8 cellular contexts compared by ENCODE assay signal in the genomic region with DNA sequence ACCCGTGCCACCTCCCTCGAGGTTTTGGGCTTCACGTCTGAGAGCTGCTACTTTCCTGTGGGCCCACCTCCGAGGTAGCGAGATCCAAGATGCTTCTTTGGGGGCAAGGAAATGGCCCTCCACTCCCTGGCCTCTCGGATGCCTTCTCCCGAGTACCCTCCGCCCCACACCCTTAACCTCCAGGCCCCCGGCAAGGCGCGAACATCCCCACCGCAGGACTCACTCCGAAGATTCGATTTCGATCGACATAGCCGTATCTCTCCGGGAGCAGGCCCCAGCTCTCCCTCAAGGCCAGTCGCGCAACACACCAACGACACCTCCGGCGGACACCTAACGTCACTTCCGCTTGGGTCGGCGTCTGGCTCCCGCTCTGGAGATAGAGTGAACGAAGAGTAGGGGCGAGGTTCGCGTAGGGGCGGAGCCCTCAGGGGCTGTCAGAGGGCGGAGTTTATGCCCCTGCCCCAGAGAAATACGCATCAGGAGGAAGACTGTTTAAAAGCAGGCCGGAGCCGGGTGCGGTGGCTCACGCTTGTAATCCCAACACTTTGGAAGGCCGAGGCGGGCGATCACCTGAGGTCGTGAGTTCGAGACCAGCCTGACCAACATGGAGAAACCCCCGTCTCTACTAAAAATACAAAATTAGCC.
DNase-seq lines count a peak whose midpoint lies in the region; ATAC-seq and TF ChIP-seq lines count a peak whose summit lies in the region.

A gene (minus strand): TSS at position 315 of the 645 bp plus-strand sequence. CDS start 66 bp downstream, at position 249.

- in situ Hi-C loops in HAP-1 (cut with MboI; ENCODE audit: low sequenced_read_pairs) = no loop called here

- peaks cover 40% of the 10 kb centered on the region for H3K79me2 ChIP-seq in MM.1S (ENCODE audit: low read length)

- H3K4me3 Mint-ChIP-seq in nephron progenitor cell = peak within 1 kb of the TSS; percentile 100
- peak within 1 kb of the TSS; percentile 93 to 98 for H3K4me3 Mint-ChIP-seq in stimulated activated naive CD8-positive, alpha-beta T cell treated with anti-CD3 and anti-CD28 coated beads, Interleukin-15, amount 100 ng/mL, for 72 hours

- peak within 1 kb of the TSS; percentile 100 for H3K27ac Mint-ChIP-seq in nephron progenitor cell
- peak within 1 kb of the TSS; percentile 98 to 99 for H3K27ac Mint-ChIP-seq in stimulated activated naive CD8-positive, alpha-beta T cell treated with anti-CD3 and anti-CD28 coated beads, Interleukin-15, amount 100 ng/mL, for 72 hours

- no peaks in the 10 kb centered on the region for H3K9me2 ChIP-seq in MM.1S (replicated peaks; ENCODE audit: insufficient read depth, low read length)

- H3K27me3 ChIP-seq in HAP-1 (ENCODE audit: low read depth) = no peaks in the 10 kb centered on the region
- no peaks in the 10 kb centered on the region for H3K27me3 ChIP-seq in MM.1S (replicated peaks; ENCODE audit: insufficient read depth, low read length)

- no peaks in the 10 kb centered on the region for H3K27me3 Mint-ChIP-seq in nephron progenitor cell (ENCODE audit: low read depth, poor library complexity)
- H3K27me3 Mint-ChIP-seq in stimulated activated naive CD8-positive, alpha-beta T cell treated with anti-CD3 and anti-CD28 coated beads, Interleukin-15, amount 100 ng/mL, for 72 hours = no peaks in the 10 kb centered on the region

- H3K36me3 Mint-ChIP-seq in nephron progenitor cell (ENCODE audit: low read depth) = peaks cover 20% of the 10 kb centered on the region

- peaks cover 8% of the 10 kb centered on the region for H3K36me3 ChIP-seq in ES-I3 (ENCODE audit: insufficient read depth, low read length)
- peaks cover 23% of the 10 kb centered on the region for H3K36me3 ChIP-seq in HAP-1 (replicated peaks)
- H3K36me3 ChIP-seq in MM.1S (replicated peaks; ENCODE audit: insufficient read depth, low read length) = peaks cover 7% of the 10 kb centered on the region; the same call in 1 of the 2 replicates

- peak within 1 kb of the TSS; percentile 55 for H2AFZ ChIP-seq in MM.1S (ENCODE audit: low read length)

- DNase-seq in HAP-1 (ENCODE audit: low spot score in 2 of 2) (peak; percentile 97 to 98), MM.1S (peak; percentile 97), SIG-M5 (lab: John Stamatoyannopoulos, UW) (peak; percentile 75), activated gamma-delta T cell (lab: John Stamatoyannopoulos, UW) (peak; percentile 76), fibroblast of the conjunctiva (ENCODE audit: low read depth) (peak; percentile 93), nephron progenitor cell (peak; percentile 93)
- DNase-seq in stimulated activated naive CD8-positive, alpha-beta T cell treated with anti-CD3 and anti-CD28 coated beads, Interleukin-15, amount 100 ng/mL, for 72 hours = peak; percentile 94 to 97

- peak within 1 kb of the TSS; percentile 70 for H3K27ac ChIP-seq in MM.1S (ENCODE audit: low read length)

- H3K4me2 ChIP-seq in MM.1S (ENCODE audit: low read depth, low read length) = peak within 1 kb of the TSS; percentile 83

- peak within 1 kb of the TSS; percentile 91 for H3K4me3 ChIP-seq in HAP-1
- peak within 1 kb of the TSS; percentile 84 for H3K4me3 ChIP-seq in MM.1S (ENCODE audit: low read length)

- no peaks in the 10 kb centered on the region for H3K9me3 ChIP-seq in ES-I3 (ENCODE audit: control insufficient read depth, insufficient read depth, low read length)
- no peaks in the 10 kb centered on the region for H3K9me3 ChIP-seq in HAP-1
- no peaks in the 10 kb centered on the region for H3K9me3 ChIP-seq in MM.1S (replicated peaks; ENCODE audit: insufficient read depth, low read length)

- TF ChIP-seq CTCF in MM.1S (IDR thresholded peaks at IDR 0.05; ENCODE audit: low read length) (no peak), nephron progenitor cell (IDR thresholded peaks at IDR 0.05) (no peak)

- no peaks in the 10 kb centered on the region for H3K9me3 Mint-ChIP-seq in nephron progenitor cell
- no peaks in the 10 kb centered on the region for H3K9me3 Mint-ChIP-seq in stimulated activated naive CD8-positive, alpha-beta T cell treated with anti-CD3 and anti-CD28 coated beads, Interleukin-15, amount 100 ng/mL, for 72 hours

- H4K20me1 ChIP-seq in MM.1S (ENCODE audit: insufficient read depth, low read length) = no peaks in the 10 kb centered on the region

- H3K9ac ChIP-seq in ES-I3 (ENCODE audit: low read depth, low read length) (peak within 1 kb of the TSS; percentile 90), MM.1S (ENCODE audit: low read length) (peak within 1 kb of the TSS; percentile 90)

- H3K4me1 ChIP-seq in ES-I3 (ENCODE audit: insufficient read depth, low read length) = peaks cover 12% of the 10 kb centered on the region
- H3K4me1 ChIP-seq in HAP-1 = no peaks in the 10 kb centered on the region
- H3K4me1 ChIP-seq in MM.1S (ENCODE audit: low read length) = 0 out of 2 replicates have a peak, but pooled peaks cover 7% of the 10 kb centered on the region

- peak; percentile 98 for ATAC-seq in stimulated activated naive CD8-positive, alpha-beta T cell treated with anti-CD3 and anti-CD28 coated beads, Interleukin-15, amount 100 ng/mL, for 72 hours

- peaks cover 15% of the 10 kb centered on the region for H3K4me1 Mint-ChIP-seq in nephron progenitor cell
- peaks cover 57% of the 10 kb centered on the region for H3K4me1 Mint-ChIP-seq in stimulated activated naive CD8-positive, alpha-beta T cell treated with anti-CD3 and anti-CD28 coated beads, Interleukin-15, amount 100 ng/mL, for 72 hours

- peaks cover 12% of the 10 kb centered on the region for H3F3A ChIP-seq in MM.1S (ENCODE audit: insufficient read depth, low read length)

Comparison
In these comparisons a context has a peak if more than half of its experiments do, and no peak if none do; other contexts are left out.
1. Peak in every context shown above with its lines: DNase-seq, ATAC-seq, H3K4me3 ChIP-seq and H3K27ac ChIP-seq.